ENCODE assay signal across 1 cellular context in genomic region chr5:61228691-61229280, GRCh38.
TF ChIP-seq lines count a peak whose summit lies in the region.

No MANE protein-coding gene starts in this region.

TF ChIP-seq in GM23338, 12 proteins besides CTCF, POLR2A, EP300 and RAD21 (continued from another document):
- TF ChIP-seq, protein P1, sequence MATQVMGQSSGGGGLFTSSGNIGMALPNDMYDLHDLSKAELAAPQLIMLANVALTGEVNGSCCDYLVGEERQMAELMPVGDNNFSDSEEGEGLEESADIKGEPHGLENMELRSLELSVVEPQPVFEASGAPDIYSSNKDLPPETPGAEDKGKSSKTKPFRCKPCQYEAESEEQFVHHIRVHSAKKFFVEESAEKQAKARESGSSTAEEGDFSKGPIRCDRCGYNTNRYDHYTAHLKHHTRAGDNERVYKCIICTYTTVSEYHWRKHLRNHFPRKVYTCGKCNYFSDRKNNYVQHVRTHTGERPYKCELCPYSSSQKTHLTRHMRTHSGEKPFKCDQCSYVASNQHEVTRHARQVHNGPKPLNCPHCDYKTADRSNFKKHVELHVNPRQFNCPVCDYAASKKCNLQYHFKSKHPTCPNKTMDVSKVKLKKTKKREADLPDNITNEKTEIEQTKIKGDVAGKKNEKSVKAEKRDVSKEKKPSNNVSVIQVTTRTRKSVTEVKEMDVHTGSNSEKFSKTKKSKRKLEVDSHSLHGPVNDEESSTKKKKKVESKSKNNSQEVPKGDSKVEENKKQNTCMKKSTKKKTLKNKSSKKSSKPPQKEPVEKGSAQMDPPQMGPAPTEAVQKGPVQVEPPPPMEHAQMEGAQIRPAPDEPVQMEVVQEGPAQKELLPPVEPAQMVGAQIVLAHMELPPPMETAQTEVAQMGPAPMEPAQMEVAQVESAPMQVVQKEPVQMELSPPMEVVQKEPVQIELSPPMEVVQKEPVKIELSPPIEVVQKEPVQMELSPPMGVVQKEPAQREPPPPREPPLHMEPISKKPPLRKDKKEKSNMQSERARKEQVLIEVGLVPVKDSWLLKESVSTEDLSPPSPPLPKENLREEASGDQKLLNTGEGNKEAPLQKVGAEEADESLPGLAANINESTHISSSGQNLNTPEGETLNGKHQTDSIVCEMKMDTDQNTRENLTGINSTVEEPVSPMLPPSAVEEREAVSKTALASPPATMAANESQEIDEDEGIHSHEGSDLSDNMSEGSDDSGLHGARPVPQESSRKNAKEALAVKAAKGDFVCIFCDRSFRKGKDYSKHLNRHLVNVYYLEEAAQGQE (IDR thresholded peaks at IDR 0.05; ENCODE audit: unreplicated experiment) = no peak
- TF ChIP-seq NANOG (IDR thresholded peaks at IDR 0.05; ENCODE audit: borderline replicate concordance) = no peak
